24 cellular contexts compared by ENCODE assay signal in genomic region chr11:61764606-61765260, GRCh38. TPM values are rescaled to one million over a fixed set of nuclear protein-coding genes. Genes with fewer than 3 reads are reported as not detected.
DNase-seq lines count a peak whose midpoint lies in the region; ATAC-seq, FAIRE-seq and TF ChIP-seq lines count a peak whose summit lies in the region.
"Had no signal": no experiment of that assay in that cellular context is flagged by ENCODE, and none has a peak within 500 bp of the region (broad histone marks: within the 10 kb centered on the region; RNA-seq: fewer than 3 reads in every experiment).

No MANE protein-coding gene starts in this region.

- TF ChIP-seq RAD21 in K562 (CRISPR knock-in tag; conservative IDR thresholded peaks at IDR 0.05 in 1 of 2, IDR thresholded peaks at IDR 0.05 in 1 of 2), result no peak

- H3K79me2 ChIP-seq in GM23338 (replicated peaks; ENCODE audit: insufficient read depth) (no peaks in the 10 kb centered on the region), K562 (ENCODE audit: control insufficient read depth, insufficient read depth, low read length) (no peaks in the 10 kb centered on the region; the same call in 2 of the 3 replicates)

- H3K4me1 Mint-ChIP-seq in GM23338 (peaks cover 19% of the 10 kb centered on the region; the same call in 2 of the 3 replicates), progenitor cell of endocrine pancreas (ENCODE audit: low read depth) (peaks cover 33% of the 10 kb centered on the region), T-cell (no peaks in the 10 kb centered on the region)

- WGBS in K562 (ENCODE audit: insufficient coverage, low coverage, missing lambda C conversion rate), result 53% methylated on average over 13 of the region's 22 CpGs

- TF ChIP-seq EP300 in K562 (IDR thresholded peaks at IDR 0.05; ENCODE audit: low read length), result no peak; the same call in 1 of the 2 replicates

- no peaks in the 10 kb centered on the region for H3F3A ChIP-seq in GM23338 (replicated peaks; ENCODE audit: low read depth)

- no peak overlapping the region for H3K27ac ChIP-seq in GM23338 (ENCODE audit: low read depth)
- H3K27ac ChIP-seq in K562 (ENCODE audit: extremely low read depth, low read depth, low read length), result no peak overlapping the region; the same call in 2 of the 3 replicates

- no peaks in the 10 kb centered on the region for H3K9me2 ChIP-seq in GM23338 (ENCODE audit: insufficient read depth)

- H3K36me3 Mint-ChIP-seq in GM23338 (ENCODE audit: low read depth), result no peaks in the 10 kb centered on the region; the same call in 2 of the 3 replicates
- peaks cover 1% of the 10 kb centered on the region for H3K36me3 Mint-ChIP-seq in progenitor cell of endocrine pancreas (ENCODE audit: insufficient read depth)
- no peaks in the 10 kb centered on the region for H3K36me3 Mint-ChIP-seq in T-cell
- H3K36me3 Mint-ChIP-seq: activated naive CD4-positive, alpha-beta T cell treated with anti-CD3 and anti-CD28 coated beads, Interleukin-2, amount 50 U/mL, for 72 hours; CD4-positive, CD25-positive, alpha-beta regulatory T cell; stimulated activated naive B cell treated with anti-CD40 and anti-IgM and Interleukin-4, amounts not matched to agents 10 μg/mL and 1 μg/mL and 100 μg/mL, for 72 hours had no signal

- H3K9ac ChIP-seq in K562 (ENCODE audit: insufficient read depth in 1 of 2, low read depth in 2 of 2, low read length in 2 of 2), result peak overlapping the region in 1 of 2 experiments; percentile 84; a peak in 2 of 4 replicates

- POLR2A ChIA-PET in K562 (lab: Yijun Ruan, JAX), result interaction anchor here (0.6 to 1.8 kb wide), 8 partner anchors 9 to 28 kb away, joined by 3 to 6 read pairs (median 3); partner anchors contain the start of genes FEN1 and TMEM258
- POLR2A ChIA-PET in T-cell (lab: Charles Lee), result no interaction called here

- H3K4me2 ChIP-seq in GM23338 (no peak overlapping the region), K562 (ENCODE audit: insufficient read depth, low read length) (no peak overlapping the region)

- CTCF ChIA-PET in K562 (lab: Yijun Ruan, JAX; ENCODE audit: low intra/inter-chr PET ratio), result interaction anchor here (0.6 kb wide), 1 partner anchor 17 kb away, joined by 3 read pairs; no protein-coding TSS in a partner anchor
- CTCF ChIA-PET in T-cell (lab: Charles Lee), result no interaction called here

- H3K36me3 ChIP-seq in GM23338 (ENCODE audit: insufficient read depth), result no peaks in the 10 kb centered on the region
- 0 out of 3 replicates have a peak, but pooled peaks cover 3% of the 10 kb centered on the region for H3K36me3 ChIP-seq in K562 (ENCODE audit: control insufficient read depth, insufficient read depth, low read length)

- DNase-seq in GM23338 (ENCODE audit: low spot score) (peak; percentile 66), K562 (ENCODE audit: extremely low read depth in 1 of 4, low spot score in 3 of 4) (peak; percentile 59 to 91 (median 82)), iPS-NIHi11 (ENCODE audit: low spot score) (peak; percentile 84), progenitor cell of endocrine pancreas (ENCODE audit: low spot score, unreplicated experiment) (no peak), NCI-H345 treated with DMSO at 0.1 percent for 48 hours (lab: John Stamatoyannopoulos, UW; ENCODE audit: unreplicated experiment) (no peak), dermis blood vessel endothelial cell (no peak), T-cell (no peak)
- no peak for DNase-seq in activated CD4-positive, alpha-beta T cell treated with anti-CD3 and anti-CD28 coated beads for 48 hours
- DNase-seq: activated CD4-positive, alpha-beta T cell treated with anti-CD3 and anti-CD28 coated beads, Interleukin-2, amount 50 U/mL, for 1 hour; activated T-cell treated with anti-CD3 and anti-CD28 coated beads for 4 hours; CD4-positive, CD25-positive, alpha-beta regulatory T cell; DMS53; effector CD8-positive, alpha-beta T cell; hypothalamus; Kasumi-1; left colon; NCI-H1105; NCI-H2171; stimulated activated CD4-positive, alpha-beta T cell treated with anti-CD3 and anti-CD28 coated beads, Interleukin-15, amount 100 ng/mL, for 24 hours; stimulated activated naive B cell treated with anti-CD40 and anti-IgM and Interleukin-4, amounts not matched to agents 10 μg/mL and 1 μg/mL and 100 μg/mL, for 72 hours had no signal

- H3K4me1 ChIP-seq in GM23338 (ENCODE audit: insufficient read depth), result peaks cover 15% of the 10 kb centered on the region; the same call in 1 of the 2 replicates
- H3K4me1 ChIP-seq in K562 (replicated peaks in 1 of 2; ENCODE audit: control insufficient read depth in 2 of 2, insufficient read depth in 2 of 2, low read length in 2 of 2), result peaks cover 12 to 70% of the 10 kb centered on the region in 2 experiments; a peak in 4 of 5 replicates

- no peak for FAIRE-seq in K562 (lab: Jason Lieb, UNC)
- FAIRE-seq: bronchial epithelial cell, H54 had no signal

- H4K20me1 ChIP-seq in GM23338 (replicated peaks; ENCODE audit: insufficient read depth), result no peaks in the 10 kb centered on the region
- H4K20me1 ChIP-seq in K562 (replicated peaks; ENCODE audit: control insufficient read depth, insufficient read depth, low read length), result 0 out of 2 replicates have a peak, but pooled peaks cover 6% of the 10 kb centered on the region

- H3K27me3 ChIP-seq in GM23338 (ENCODE audit: insufficient read depth) (no peaks in the 10 kb centered on the region), K562 (ENCODE audit: control insufficient read depth in 2 of 2, insufficient read depth in 2 of 2, low read length in 2 of 2) (no peaks in the 10 kb centered on the region)

- ATAC-seq in GM23338 (peak; percentile 57), K562 (peak; percentile 73), T-cell (replicated peaks in 1 of 4) (no peak)
- ATAC-seq: activated naive CD4-positive, alpha-beta T cell treated with anti-CD3 and anti-CD28 coated beads, Interleukin-2, amount 50 U/mL, for 72 hours; left colon; Panc1; stimulated activated naive B cell treated with anti-CD40 and anti-IgM and Interleukin-4, amounts not matched to agents 10 μg/mL and 1 μg/mL and 100 μg/mL, for 72 hours had no signal

- H3K9me1 ChIP-seq in K562 (ENCODE audit: control insufficient read depth, insufficient read depth, low read length), result no peaks in the 10 kb centered on the region

- BruUV-seq in K562 (replicated peaks; lab: Mats Ljungman, UMichigan), result no TSS peak

- H3K27me3 Mint-ChIP-seq in GM23338 (ENCODE audit: insufficient read depth, low read depth, poor library complexity) (peaks cover 14% of the 10 kb centered on the region), progenitor cell of endocrine pancreas (no peaks in the 10 kb centered on the region), T-cell (peaks cover 6 to 10% of the 10 kb centered on the region in 2 donors)
- H3K27me3 Mint-ChIP-seq: CD4-positive, CD25-positive, alpha-beta regulatory T cell had no signal

- no peak overlapping the region for H3K4me3 ChIP-seq in GM23338
- no peak overlapping the region for H3K4me3 ChIP-seq in K562

- no peak for TF ChIP-seq POLR2A in K562 (conservative IDR thresholded peaks at IDR 0.05)

- H3K4me3 Mint-ChIP-seq in GM23338, result no peak overlapping the region
- H3K4me3 Mint-ChIP-seq in progenitor cell of endocrine pancreas (ENCODE audit: low read depth), result no peak overlapping the region
- H3K4me3 Mint-ChIP-seq in T-cell, result no peak overlapping the region
- H3K4me3 Mint-ChIP-seq: CD4-positive, CD25-positive, alpha-beta regulatory T cell; stimulated activated naive B cell treated with anti-CD40 and anti-IgM and Interleukin-4, amounts not matched to agents 10 μg/mL and 1 μg/mL and 100 μg/mL, for 72 hours had no signal

- in situ Hi-C loops in K562 (cut with MboI), result no loop called here

- intact Hi-C loops in K562 (cut with micrococcal nuclease), result no loop called here

- H3K9me3 Mint-ChIP-seq in GM23338 (no peaks in the 10 kb centered on the region; the same call in 2 of the 3 replicates), progenitor cell of endocrine pancreas (ENCODE audit: low read depth) (no peaks in the 10 kb centered on the region), T-cell (no peaks in the 10 kb centered on the region)
- H3K9me3 Mint-ChIP-seq: activated naive CD4-positive, alpha-beta T cell treated with anti-CD3 and anti-CD28 coated beads, Interleukin-2, amount 50 U/mL, for 72 hours; CD4-positive, CD25-positive, alpha-beta regulatory T cell; stimulated activated naive B cell treated with anti-CD40 and anti-IgM and Interleukin-4, amounts not matched to agents 10 μg/mL and 1 μg/mL and 100 μg/mL, for 72 hours had no signal

- H3K27ac Mint-ChIP-seq in GM23338 (no peak overlapping the region), progenitor cell of endocrine pancreas (no peak overlapping the region), T-cell (no peak overlapping the region)
- H3K27ac Mint-ChIP-seq: activated naive CD4-positive, alpha-beta T cell treated with anti-CD3 and anti-CD28 coated beads, Interleukin-2, amount 50 U/mL, for 72 hours; CD4-positive, CD25-positive, alpha-beta regulatory T cell; stimulated activated naive B cell treated with anti-CD40 and anti-IgM and Interleukin-4, amounts not matched to agents 10 μg/mL and 1 μg/mL and 100 μg/mL, for 72 hours had no signal

- no peak overlapping the region for H2AFZ ChIP-seq in GM23338
- H2AFZ ChIP-seq in K562 (ENCODE audit: low read depth, low read length), result no peak overlapping the region

- H3K9me3 ChIP-seq in K562 (replicated peaks; ENCODE audit: control insufficient read depth, insufficient read depth, low read depth, low read length), result no peaks in the 10 kb centered on the region

- TF ChIP-seq CTCF in GM23338 (conservative IDR thresholded peaks at IDR 0.05; ENCODE audit: low read depth in 2 of 2), result peak in 1 of 2 experiments; percentile 28; a peak in 2 of 4 replicates
- TF ChIP-seq CTCF in K562 (IDR thresholded peaks at IDR 0.05 in 2 of 3, conservative IDR thresholded peaks at IDR 0.05 in 1 of 3; ENCODE audit: insufficient read depth in 2 of 3, low read depth in 1 of 3, low read length in 3 of 3), result no peak; a peak in 1 of 6 replicates
- peak; percentile 10 for TF ChIP-seq CTCF in progenitor cell of endocrine pancreas (IDR thresholded peaks at IDR 0.05; ENCODE audit: unreplicated experiment)

RNA-seq across cellular contexts. Expression of gene MYRF, which starts 12.3 kb away (rescaled TPM):
- total RNA-seq in GM23338 (2014; rRNA removed; shearing (Covaris generic)), result 5.0 and 5.5 TPM in 2 replicates
- polyA plus RNA-seq in GM23338 (2016; fragmentation: Nextera tagmentation; extraction: Ambion mirVana) (1.9 and 2.2 TPM in 2 replicates), K562 (2011; rRNA removed) (10.4 and 16.6 TPM in 2 replicates), K562 (2014; fragmentation: Illumina TruSeq; extraction: Trizol) (14.7 and 17.8 TPM in 2 replicates), K562 (2014; fragmentation: Nextera tagmentation; extraction: Ambion mirVana) (1 to 10 TPM; 2.3 TPM), K562 (2014; rRNA removed) (15.6 and 17.4 TPM in 2 replicates)
- total RNA-seq in K562 (2011; cell fraction: chromatin; rRNA removed; ENCODE audit: low replicate concordance), result 95.5 and 239 TPM in 2 replicates
- total RNA-seq in K562 (2011; cell fraction: nucleolus; rRNA removed), result 109 and 132 TPM in 2 replicates
- 92.2 and 107 TPM in 2 replicates for total RNA-seq in K562 (2011; cell fraction: nucleoplasm; rRNA removed)
- total RNA-seq in K562 (2014; rRNA removed) (7.1 and 11.0 TPM in 2 replicates), K562 (2014; rRNA removed; fragmentation: Illumina TruSeq; extraction: Trizol) (2.6 and 3.3 TPM in 2 replicates), K562 (2015; rRNA removed; fragmentation: Illumina TruSeq; extraction: Trizol) (4.0 and 4.1 TPM in 2 replicates), K562 (2021) (21.4 and 25.8 TPM in 2 replicates), progenitor cell of endocrine pancreas (117 and 128 TPM in 2 replicates), dermis blood vessel endothelial cell (0.17 and 0.28 TPM in 2 replicates), T-cell (1 to 10 TPM in 4 of 5 donors, under 1 TPM in 1; 0.95 to 4.9 (median 1.5) TPM)
- polyA plus RNA-seq in K562 (2011; cell fraction: cytosol; rRNA removed), result 13.6 and 26.3 TPM in 2 replicates
- polyA plus RNA-seq in K562 (2011; cell fraction: nucleus; rRNA removed), result 104 and 152 TPM in 2 replicates
- 14.8 and 25.8 TPM in 2 replicates for polyA plus RNA-seq in K562 (2012)
- polyA minus RNA-seq in K562 (2011; rRNA and poly(A)+ RNA removed), result 6.8 and 8.5 TPM in 2 replicates
- polyA minus RNA-seq in K562 (2011; cell fraction: cytosol; rRNA and poly(A)+ RNA removed), result 22.7 and 23.9 TPM in 2 replicates
- polyA minus RNA-seq in K562 (2011; cell fraction: nucleus; rRNA and poly(A)+ RNA removed), result 32.4 and 34.1 TPM in 2 replicates

RNA-seq across cellular contexts. Expression of gene TMEM258, which starts 27.7 kb away (rescaled TPM):
- total RNA-seq in GM23338 (2014; rRNA removed; shearing (Covaris generic)), result 71.3 and 73.3 TPM in 2 replicates
- polyA plus RNA-seq in GM23338 (2016; fragmentation: Nextera tagmentation; extraction: Ambion mirVana) (519 and 553 TPM in 2 replicates), K562 (2011; rRNA removed) (630 and 713 TPM in 2 replicates), K562 (2014; fragmentation: Illumina TruSeq; extraction: Trizol) (213 and 256 TPM in 2 replicates), K562 (2014; fragmentation: Nextera tagmentation; extraction: Ambion mirVana) (100 to 1,000 TPM; 794 to 856 TPM), K562 (2014; rRNA removed) (199 and 268 TPM in 2 replicates)
- total RNA-seq in K562 (2011; cell fraction: chromatin; rRNA removed; ENCODE audit: low replicate concordance), result 88.0 and 142 TPM in 2 replicates
- total RNA-seq in K562 (2011; cell fraction: nucleolus; rRNA removed), result 195 and 216 TPM in 2 replicates
- 192 and 237 TPM in 2 replicates for total RNA-seq in K562 (2011; cell fraction: nucleoplasm; rRNA removed)
- total RNA-seq in K562 (2014; rRNA removed) (97.2 and 153 TPM in 2 replicates), K562 (2014; rRNA removed; fragmentation: Illumina TruSeq; extraction: Trizol) (227 and 239 TPM in 2 replicates), K562 (2015; rRNA removed; fragmentation: Illumina TruSeq; extraction: Trizol) (221 and 231 TPM in 2 replicates), K562 (2021) (168 and 200 TPM in 2 replicates), progenitor cell of endocrine pancreas (175 and 185 TPM in 2 replicates), dermis blood vessel endothelial cell (27.9 and 41.0 TPM in 2 replicates), T-cell (10 to 100 TPM; 68.1 to 96.0 (median 87.8) TPM)
- polyA plus RNA-seq in K562 (2011; cell fraction: cytosol; rRNA removed), result 728 and 1,027 TPM in 2 replicates
- 254 and 417 TPM in 2 replicates for polyA plus RNA-seq in K562 (2011; cell fraction: nucleus; rRNA removed)
- polyA plus RNA-seq in K562 (2012), result 426 and 696 TPM in 2 replicates
- 155 and 167 TPM in 2 replicates for polyA minus RNA-seq in K562 (2011; rRNA and poly(A)+ RNA removed)
- polyA minus RNA-seq in K562 (2011; cell fraction: cytosol; rRNA and poly(A)+ RNA removed), result 111 and 157 TPM in 2 replicates
- 46.0 and 84.9 TPM in 2 replicates for polyA minus RNA-seq in K562 (2011; cell fraction: nucleus; rRNA and poly(A)+ RNA removed)

RNA-seq across cellular contexts. Expression of gene FEN1, which starts 28.0 kb away (rescaled TPM):
- total RNA-seq in GM23338 (2014; rRNA removed; shearing (Covaris generic)), result 89.0 and 96.3 TPM in 2 replicates
- polyA plus RNA-seq in GM23338 (2016; fragmentation: Nextera tagmentation; extraction: Ambion mirVana), result 78.8 and 85.1 TPM in 2 replicates
- total RNA-seq in K562 (2011; cell fraction: chromatin; rRNA removed; ENCODE audit: low replicate concordance), result 27.9 and 42.4 TPM in 2 replicates
- total RNA-seq in K562 (2011; cell fraction: nucleolus; rRNA removed), result 50.0 and 60.9 TPM in 2 replicates
- 37.0 and 43.3 TPM in 2 replicates for total RNA-seq in K562 (2011; cell fraction: nucleoplasm; rRNA removed)
- total RNA-seq in K562 (2014; rRNA removed), result 156 and 172 TPM in 2 replicates
- 130 and 137 TPM in 2 replicates for total RNA-seq in K562 (2014; rRNA removed; fragmentation: Illumina TruSeq; extraction: Trizol)
- 150 and 154 TPM in 2 replicates for total RNA-seq in K562 (2015; rRNA removed; fragmentation: Illumina TruSeq; extraction: Trizol)
- 140 and 150 TPM in 2 replicates for total RNA-seq in K562 (2021)
- 91.3 and 124 TPM in 2 replicates for polyA plus RNA-seq in K562 (2011; rRNA removed)
- polyA plus RNA-seq in K562 (2011; cell fraction: cytosol; rRNA removed), result 83.9 and 106 TPM in 2 replicates
- 28.7 and 36.3 TPM in 2 replicates for polyA plus RNA-seq in K562 (2011; cell fraction: nucleus; rRNA removed)
- polyA plus RNA-seq in K562 (2012), result 122 and 124 TPM in 2 replicates
- 138 and 146 TPM in 2 replicates for polyA plus RNA-seq in K562 (2014; fragmentation: Illumina TruSeq; extraction: Trizol)
- polyA plus RNA-seq in K562 (2014; fragmentation: Nextera tagmentation; extraction: Ambion mirVana), result 10 to 100 TPM; 58.1 to 86.8 TPM
- 132 and 136 TPM in 2 replicates for polyA plus RNA-seq in K562 (2014; rRNA removed)
- 77.5 and 111 TPM in 2 replicates for polyA minus RNA-seq in K562 (2011; rRNA and poly(A)+ RNA removed)
- 54.2 and 76.3 TPM in 2 replicates for polyA minus RNA-seq in K562 (2011; cell fraction: cytosol; rRNA and poly(A)+ RNA removed)
- polyA minus RNA-seq in K562 (2011; cell fraction: nucleus; rRNA and poly(A)+ RNA removed), result 29.8 and 34.1 TPM in 2 replicates
- 34.4 and 36.6 TPM in 2 replicates for total RNA-seq in progenitor cell of endocrine pancreas
- total RNA-seq in dermis blood vessel endothelial cell, result 27.4 and 48.5 TPM in 2 replicates
- total RNA-seq in T-cell, result 10 to 100 TPM in 4 of 5 donors, 1 to 10 TPM in 1; 8.5 to 12.6 (median 10.9) TPM

RNA-seq across cellular contexts. Expression of gene FADS1, which starts 52.1 kb away (rescaled TPM):
- total RNA-seq in GM23338 (2014; rRNA removed; shearing (Covaris generic)), result 103 and 119 TPM in 2 replicates
- 67.6 and 74.9 TPM in 2 replicates for polyA plus RNA-seq in GM23338 (2016; fragmentation: Nextera tagmentation; extraction: Ambion mirVana)
- 611 and 866 TPM in 2 replicates for total RNA-seq in K562 (2011; cell fraction: chromatin; rRNA removed; ENCODE audit: low replicate concordance)
- total RNA-seq in K562 (2011; cell fraction: nucleolus; rRNA removed), result 866 and 894 TPM in 2 replicates
- 825 and 959 TPM in 2 replicates for total RNA-seq in K562 (2011; cell fraction: nucleoplasm; rRNA removed)
- 250 and 292 TPM in 2 replicates for total RNA-seq in K562 (2014; rRNA removed)
- total RNA-seq in K562 (2014; rRNA removed; fragmentation: Illumina TruSeq; extraction: Trizol), result 367 and 390 TPM in 2 replicates
- total RNA-seq in K562 (2015; rRNA removed; fragmentation: Illumina TruSeq; extraction: Trizol), result 353 and 364 TPM in 2 replicates
- 378 and 411 TPM in 2 replicates for total RNA-seq in K562 (2021)
- polyA plus RNA-seq in K562 (2011; rRNA removed), result 747 and 864 TPM in 2 replicates
- 1,005 and 1,028 TPM in 2 replicates for polyA plus RNA-seq in K562 (2011; cell fraction: cytosol; rRNA removed)
- polyA plus RNA-seq in K562 (2011; cell fraction: nucleus; rRNA removed), result 277 and 375 TPM in 2 replicates
- 228 and 290 TPM in 2 replicates for polyA plus RNA-seq in K562 (2012)
- polyA plus RNA-seq in K562 (2014; fragmentation: Illumina TruSeq; extraction: Trizol), result 394 and 457 TPM in 2 replicates
- polyA plus RNA-seq in K562 (2014; fragmentation: Nextera tagmentation; extraction: Ambion mirVana), result 100 to 1,000 TPM; 110 to 174 TPM
- polyA plus RNA-seq in K562 (2014; rRNA removed), result 295 and 314 TPM in 2 replicates
- 571 and 760 TPM in 2 replicates for polyA minus RNA-seq in K562 (2011; rRNA and poly(A)+ RNA removed)
- 555 and 599 TPM in 2 replicates for polyA minus RNA-seq in K562 (2011; cell fraction: cytosol; rRNA and poly(A)+ RNA removed)
- polyA minus RNA-seq in K562 (2011; cell fraction: nucleus; rRNA and poly(A)+ RNA removed), result 280 and 292 TPM in 2 replicates
- total RNA-seq in progenitor cell of endocrine pancreas, result 114 and 121 TPM in 2 replicates
- total RNA-seq in dermis blood vessel endothelial cell, result 34.9 and 73.6 TPM in 2 replicates
- 1 to 10 TPM; 1.9 to 8.8 (median 2.9) TPM for total RNA-seq in T-cell

Comparison
In these comparisons a context has a peak if more than half of its experiments do, and no peak if none do; other contexts are left out.
1. ATAC-seq: peak in GM23338 (single experiment) and K562 (single experiment); none in T-cell (0 of 4).
2. DNase-seq: peak in GM23338 (single experiment), K562 (4 of 4) and iPS-NIHi11 (single experiment); none in progenitor cell of endocrine pancreas (single experiment), NCI-H345 treated with DMSO at 0.1 percent for 48 hours (single experiment), activated CD4-positive, alpha-beta T cell treated with anti-CD3 and anti-CD28 coated beads for 48 hours (single experiment), dermis blood vessel endothelial cell (single experiment) and T-cell (0 of 34).